ENCODE assay signal across 8 cellular contexts in the genomic region with DNA sequence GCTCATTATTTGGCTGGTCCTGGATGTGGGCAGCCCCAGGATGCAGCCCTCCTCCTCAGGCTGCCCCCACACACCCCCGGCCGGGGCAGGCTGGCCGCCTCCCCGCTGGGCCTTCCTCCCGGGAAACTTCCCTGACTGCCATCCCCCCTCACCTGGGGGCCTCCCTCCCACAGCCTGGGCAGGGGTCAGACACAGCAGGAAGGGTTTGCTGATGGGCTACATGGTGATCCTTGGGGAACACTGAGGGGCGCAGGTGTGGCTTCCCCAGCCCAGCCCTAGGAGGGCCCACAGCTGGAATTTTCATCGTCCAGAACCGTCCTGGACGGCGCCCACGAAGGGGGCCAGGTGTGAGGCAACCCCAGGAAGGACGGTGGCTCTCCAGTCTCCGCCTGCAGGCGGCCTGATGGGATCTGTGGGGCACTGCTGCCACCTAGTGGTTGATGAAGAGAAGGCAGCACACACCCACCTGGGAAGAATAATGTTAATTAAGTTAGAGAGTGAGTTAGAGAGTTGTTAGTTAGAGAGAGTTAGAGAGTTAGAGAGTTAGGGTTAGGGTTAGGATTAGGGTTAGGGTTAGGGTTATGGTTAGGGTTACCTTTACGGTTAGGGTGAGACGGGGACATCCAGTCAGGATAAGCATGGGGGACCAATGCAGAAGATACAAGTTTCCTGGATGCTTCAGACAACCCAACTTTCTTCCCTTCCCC.
DNase-seq lines count a peak whose midpoint lies in the region; ATAC-seq and TF ChIP-seq lines count a peak whose summit lies in the region.

No MANE protein-coding gene starts in this region.

- DNase-seq in AG08395 (ENCODE audit: low spot score) (peak; percentile 79), GM23338 (ENCODE audit: low spot score) (peak; percentile 78), NCI-H69 (lab: John Stamatoyannopoulos, UW) (peak; percentile 67), dermis microvascular lymphatic vessel endothelial cell (ENCODE audit: low read depth in 2 of 2) (peak; percentile 37 to 59), lower lobe of right lung (peak; percentile 77), OCI-M2 (lab: John Stamatoyannopoulos, UW; ENCODE audit: unreplicated experiment) (no peak)
- DNase-seq in activated CD4-positive, alpha-beta memory T cell treated with anti-CD3 and anti-CD28 coated beads, Interleukin-2, amount 10 ng/mL, durations not matched to agents 7 days and 5 days: peak; percentile 83
- DNase-seq in stimulated activated CD8-positive, alpha-beta memory T cell treated with anti-CD3 and anti-CD28 coated beads, Interleukin-12 subunit alpha, Interleukin-12 subunit beta, amount 100 ng/mL, for 24 hours (ENCODE audit: extremely low read depth): peak; percentile 42

- no peaks in the 10 kb centered on the region; the same call in 1 of the 3 replicates for H3K4me1 Mint-ChIP-seq in GM23338
- H3K4me1 Mint-ChIP-seq in activated CD4-positive, alpha-beta memory T cell treated with anti-CD3 and anti-CD28 coated beads, Interleukin-2, amount 10 ng/mL, durations not matched to agents 7 days and 5 days: peaks cover 5% of the 10 kb centered on the region

- H3K27me3 Mint-ChIP-seq in GM23338 (ENCODE audit: insufficient read depth, low read depth, poor library complexity): peaks cover 62% of the 10 kb centered on the region
- H3K27me3 Mint-ChIP-seq in activated CD4-positive, alpha-beta memory T cell treated with anti-CD3 and anti-CD28 coated beads, Interleukin-2, amount 10 ng/mL, durations not matched to agents 7 days and 5 days: peaks cover 2% of the 10 kb centered on the region

- intact Hi-C loops in lower lobe of right lung (cut with DNase I): no loop called here

- ATAC-seq in GM23338: peak; percentile 66
- ATAC-seq in lower lobe of right lung: peak; percentile 82 to 86

- no peak overlapping the region for H3K27ac Mint-ChIP-seq in GM23338
- no peak overlapping the region for H3K27ac Mint-ChIP-seq in activated CD4-positive, alpha-beta memory T cell treated with anti-CD3 and anti-CD28 coated beads, Interleukin-2, amount 10 ng/mL, durations not matched to agents 7 days and 5 days

- no peaks in the 10 kb centered on the region; the same call in 2 of the 3 replicates for H3K36me3 Mint-ChIP-seq in GM23338 (ENCODE audit: low read depth)
- no peaks in the 10 kb centered on the region for H3K36me3 Mint-ChIP-seq in activated CD4-positive, alpha-beta memory T cell treated with anti-CD3 and anti-CD28 coated beads, Interleukin-2, amount 10 ng/mL, durations not matched to agents 7 days and 5 days (ENCODE audit: low read depth)

- POLR2A ChIA-PET in activated CD4-positive, alpha-beta memory T cell treated with anti-CD3 and anti-CD28 coated beads, Interleukin-2, amount 10 ng/mL, durations not matched to agents 7 days and 5 days (lab: Charles Lee): interaction anchor here (0.7 kb wide), 1 partner anchor 633 kb away, joined by 3 read pairs; no protein-coding TSS in a partner anchor

- H3K4me3 ChIP-seq in GM23338 (0 out of 2 replicates have a peak overlapping the region, but pooled peaks have one; percentile 34), lower lobe of right lung (no peak overlapping the region)

- H3F3A ChIP-seq in GM23338 (replicated peaks; ENCODE audit: low read depth): no peaks in the 10 kb centered on the region

- H3K4me3 Mint-ChIP-seq in GM23338: no peak overlapping the region
- H3K4me3 Mint-ChIP-seq in activated CD4-positive, alpha-beta memory T cell treated with anti-CD3 and anti-CD28 coated beads, Interleukin-2, amount 10 ng/mL, durations not matched to agents 7 days and 5 days: no peak overlapping the region

- H3K36me3 ChIP-seq in GM23338 (ENCODE audit: insufficient read depth) (no peaks in the 10 kb centered on the region), lower lobe of right lung (no peaks in the 10 kb centered on the region)

- no peak overlapping the region for H2AFZ ChIP-seq in GM23338

- CTCF ChIA-PET in activated CD4-positive, alpha-beta memory T cell treated with anti-CD3 and anti-CD28 coated beads, Interleukin-2, amount 10 ng/mL, durations not matched to agents 7 days and 5 days (lab: Charles Lee): interaction anchor here (0.8 to 2.8 kb wide), 14 partner anchors 16 to 636 kb away, joined by 3 to 20 read pairs (median 4); no protein-coding TSS in a partner anchor

- TF ChIP-seq CTCF in GM23338 (conservative IDR thresholded peaks at IDR 0.05; ENCODE audit: low read depth in 2 of 2) (peak; percentile 94 to 100), lower lobe of right lung (IDR thresholded peaks at IDR 0.05) (peak; percentile 96)

- H3K9me3 ChIP-seq in lower lobe of right lung: no peaks in the 10 kb centered on the region

- H3K9me3 Mint-ChIP-seq in GM23338: peaks cover under 1% of the 10 kb centered on the region; the same call in 1 of the 3 replicates
- peaks cover under 1% of the 10 kb centered on the region for H3K9me3 Mint-ChIP-seq in activated CD4-positive, alpha-beta memory T cell treated with anti-CD3 and anti-CD28 coated beads, Interleukin-2, amount 10 ng/mL, durations not matched to agents 7 days and 5 days

- H3K27me3 ChIP-seq in GM23338 (ENCODE audit: insufficient read depth) (peaks cover 55% of the 10 kb centered on the region), lower lobe of right lung (ENCODE audit: low read depth) (peaks cover 29% of the 10 kb centered on the region)

- no peaks in the 10 kb centered on the region for H3K9me2 ChIP-seq in GM23338 (ENCODE audit: insufficient read depth)

- H3K4me1 ChIP-seq in GM23338 (ENCODE audit: insufficient read depth) (no peaks in the 10 kb centered on the region), lower lobe of right lung (no peaks in the 10 kb centered on the region)

- no peaks in the 10 kb centered on the region for H4K20me1 ChIP-seq in GM23338 (replicated peaks; ENCODE audit: insufficient read depth)

- H3K4me2 ChIP-seq in GM23338: peak overlapping the region; percentile 58; the same call in 1 of the 2 replicates

- H3K27ac ChIP-seq in GM23338 (ENCODE audit: low read depth) (no peak overlapping the region), lower lobe of right lung (no peak overlapping the region)

- no peaks in the 10 kb centered on the region for H3K79me2 ChIP-seq in GM23338 (replicated peaks; ENCODE audit: insufficient read depth)

TF ChIP-seq in GM23338, 12 proteins besides CTCF, POLR2A, EP300 and RAD21:
- no peak for TF ChIP-seq EZH2 (IDR thresholded peaks at IDR 0.05; ENCODE audit: low read depth, unreplicated experiment)
- no peak for TF ChIP-seq JUNB (IDR thresholded peaks at IDR 0.05; ENCODE audit: unreplicated experiment)
- TF ChIP-seq CREB1 (CRISPR knock-in tag; IDR thresholded peaks at IDR 0.05; ENCODE audit: low read depth): peak; percentile 18; the same call in 1 of the 2 replicates
- peak; percentile 38; the same call in 1 of the 2 replicates for TF ChIP-seq POLR2AphosphoS5 (IDR thresholded peaks at IDR 0.05; ENCODE audit: low read depth)
